Comparison of ENCODE assay signal across 27 cellular contexts in genomic region chr19:21740559-21740958, GRCh38.
"Had no signal": no experiment of that assay in that cellular context is flagged by ENCODE, and none has a peak within 500 bp of the region (broad histone marks: within the 10 kb centered on the region; RNA-seq: fewer than 3 reads in every experiment).

No MANE protein-coding gene starts in this region.

- ATAC-seq: stimulated activated effector memory CD8-positive, alpha-beta T cell treated with anti-CD3 and anti-CD28 coated beads, Interleukin-12 subunit alpha, Interleukin-12 subunit beta, amount 100 ng/mL, for 72 hours; stimulated activated memory B cell treated with anti-CD40 and anti-IgM and Interleukin-4, amounts not matched to agents 10 μg/mL and 1 μg/mL and 100 μg/mL, for 72 hours; stimulated activated naive B cell treated with anti-CD40 and anti-IgM and Interleukin-4, amounts not matched to agents 10 μg/mL and 1 μg/mL and 100 μg/mL, for 72 hours; stimulated activated naive CD8-positive, alpha-beta T cell treated with anti-CD3 and anti-CD28 coated beads, Interleukin-15, amount 100 ng/mL, for 72 hours; stimulated activated naive CD8-positive, alpha-beta T cell treated with anti-CD3 and anti-CD28 coated beads, Interleukin-15, Interleukin-2, amounts not matched to agents 100 U/mL and 50 U/mL, for 24 hours; upper lobe of right lung had no signal

- H3K4me1 ChIP-seq: stomach, suprapubic skin, testis, thyroid gland, tibial artery, tibial nerve, transverse colon, upper lobe of left lung, upper lobe of right lung, uterus, vagina had no signal

- H3K27ac ChIP-seq: stomach, suprapubic skin, testis, thoracic aorta, thyroid gland, tibial artery, tibial nerve, transverse colon, upper lobe of left lung, upper lobe of right lung, uterus, vagina had no signal

- H3K36me3 ChIP-seq: uterus had no signal

- FAIRE-seq: urothelium cell line had no signal

- DNase-seq: stimulated activated CD4-positive, alpha-beta T cell treated with anti-CD3 and anti-CD28 coated beads, Interleukin-2, amount 100 ng/mL, for 48 hours; stimulated activated CD4-positive, alpha-beta T cell treated with anti-CD3 and anti-CD28 coated beads, Interleukin-4, amount 100 ng/mL, for 1 hour; stimulated activated CD4-positive, alpha-beta T cell treated with anti-CD3 and anti-CD28 coated beads, Interleukin-4, amount 100 ng/mL, for 24 hours; stimulated activated CD4-positive, alpha-beta T cell treated with anti-CD3 and anti-CD28 coated beads, Interleukin-4, amount 100 ng/mL, for 4 hours; stimulated activated CD8-positive, alpha-beta memory T cell treated with anti-CD3 and anti-CD28 coated beads, Interleukin-4, amount 100 ng/mL, for 48 hours; stimulated activated naive B cell treated with anti-CD40 and anti-IgM and Interleukin-4, amounts not matched to agents 10 μg/mL and 1 μg/mL and 100 μg/mL, for 72 hours; stimulated activated naive CD4-positive, alpha-beta T cell; stimulated activated naive CD4-positive, alpha-beta T cell treated with Interleukin-2 at 50 U/mL for 16 hours; stimulated activated naive CD8-positive, alpha-beta T cell treated with anti-CD3 and anti-CD28 coated beads, Interleukin-15, amount 100 ng/mL, for 72 hours; stimulated activated naive CD8-positive, alpha-beta T cell treated with anti-CD3 and anti-CD28 coated beads, Interleukin-15, Interleukin-2, amounts not matched to agents 100 U/mL and 50 U/mL, for 24 hours; stomach; substantia nigra; testis; thyroid gland; tibial artery; transverse colon; trophoblast cell; upper lobe of left lung; upper lobe of right lung; uterus had no signal

- H3K4me3 ChIP-seq: stomach, suprapubic skin, testis, thoracic aorta, thyroid gland, tibial artery, tibial nerve, transverse colon, upper lobe of left lung, upper lobe of right lung, uterus, vagina had no signal

- H3K27me3 ChIP-seq: stomach, suprapubic skin, testis, thyroid gland, tibial artery, tibial nerve, transverse colon, upper lobe of left lung, upper lobe of right lung, uterus, vagina had no signal

- H3K9me3 ChIP-seq: testis, thyroid gland, uterus, vagina had no signal
